8 cellular contexts compared by ENCODE assay signal in genomic region chr7:139777304-139777890, GRCh38. TPM values are rescaled to one million over a fixed set of nuclear protein-coding genes. Genes with fewer than 3 reads are reported as not detected.
DNase-seq lines count a peak whose midpoint lies in the region; ATAC-seq and TF ChIP-seq lines count a peak whose summit lies in the region.

No MANE protein-coding gene starts in this region.

- ATAC-seq in GM19463 (IDR thresholded peaks at IDR 0.05; ENCODE audit: unreplicated experiment) = peak; percentile 8
- ATAC-seq in HG03439 (IDR thresholded peaks at IDR 0.05; ENCODE audit: unreplicated experiment) = no peak

- peak overlapping the region; percentile 95 for H3K4me3 Mint-ChIP-seq in activated T-cell treated with anti-CD3 and anti-CD28 coated beads, Interleukin-2, amount 50 U/mL, for 24 hours
- H3K4me3 Mint-ChIP-seq in neural crest cell = peak overlapping the region; percentile 95

- peaks cover 55% of the 10 kb centered on the region for H3K4me1 Mint-ChIP-seq in activated T-cell treated with anti-CD3 and anti-CD28 coated beads, Interleukin-2, amount 50 U/mL, for 24 hours (ENCODE audit: low read depth)
- H3K4me1 Mint-ChIP-seq in neural crest cell = peaks cover 42% of the 10 kb centered on the region

- H3K27me3 Mint-ChIP-seq in activated T-cell treated with anti-CD3 and anti-CD28 coated beads, Interleukin-2, amount 50 U/mL, for 24 hours = no peaks in the 10 kb centered on the region
- peaks cover 6% of the 10 kb centered on the region for H3K27me3 Mint-ChIP-seq in neural crest cell (ENCODE audit: low read depth)

- peaks cover 46% of the 10 kb centered on the region for H3K79me2 ChIP-seq in Loucy (ENCODE audit: insufficient read depth, low read length)
- peaks cover 42% of the 10 kb centered on the region for H3K79me2 ChIP-seq in fibroblast of lung (ENCODE audit: control insufficient read depth, insufficient read depth, low read length)

- H3K27ac Mint-ChIP-seq in activated T-cell treated with anti-CD3 and anti-CD28 coated beads, Interleukin-2, amount 50 U/mL, for 24 hours = peak overlapping the region; percentile 92
- no peak overlapping the region for H3K27ac Mint-ChIP-seq in neural crest cell (ENCODE audit: unreplicated experiment)

- TF ChIP-seq CTCF in Loucy (conservative IDR thresholded peaks at IDR 0.05; ENCODE audit: low read length) (no peak), fibroblast of lung (conservative IDR thresholded peaks at IDR 0.05 in 1 of 2, IDR thresholded peaks at IDR 0.05 in 1 of 2; ENCODE audit: low read depth in 1 of 2, low read length in 2 of 2) (no peak), neural crest cell (conservative IDR thresholded peaks at IDR 0.05) (no peak)

- H3K27ac ChIP-seq in BLaER1 treated with 17β-estradiol and CSF1 and Interleukin-3, amounts not matched to agents 10 nM and 100 nM = peak overlapping the region; percentile 85 to 95 (median 89)
- peak overlapping the region; percentile 85 for H3K27ac ChIP-seq in fibroblast of lung (ENCODE audit: insufficient read depth, low read length)

- H3K4me3 ChIP-seq in BLaER1 treated with 17β-estradiol and CSF1 and Interleukin-3, amounts not matched to agents 10 nM and 100 nM = peak overlapping the region; percentile 67 to 94 (median 88)
- peak overlapping the region; percentile 85 for H3K4me3 ChIP-seq in Loucy (ENCODE audit: low read length, poor library complexity, severe bottlenecking)
- peak overlapping the region; percentile 73 to 100 (median 88) for H3K4me3 ChIP-seq in fibroblast of lung (replicated peaks in 1 of 4; ENCODE audit: control extremely low read depth in 1 of 4, insufficient read depth in 1 of 4, low read depth in 3 of 4, low read length in 4 of 4)

- H3F3A ChIP-seq in Loucy (ENCODE audit: low read depth) = no peaks in the 10 kb centered on the region

- peak overlapping the region; percentile 86 to 98 (median 92) for H3K9ac ChIP-seq in BLaER1 treated with 17β-estradiol and CSF1 and Interleukin-3, amounts not matched to agents 10 nM and 100 nM
- H3K9ac ChIP-seq in Loucy (ENCODE audit: low read depth, low read length, poor library complexity, severe bottlenecking) = peak overlapping the region; percentile 75
- peak overlapping the region; percentile 64 for H3K9ac ChIP-seq in fibroblast of lung (ENCODE audit: insufficient read depth, low read length)

- peaks cover 30% of the 10 kb centered on the region for H3K36me3 Mint-ChIP-seq in activated T-cell treated with anti-CD3 and anti-CD28 coated beads, Interleukin-2, amount 50 U/mL, for 24 hours (ENCODE audit: low read depth)
- H3K36me3 Mint-ChIP-seq in neural crest cell (ENCODE audit: low read depth) = no peaks in the 10 kb centered on the region

- no peaks in the 10 kb centered on the region for H3K9me3 Mint-ChIP-seq in activated T-cell treated with anti-CD3 and anti-CD28 coated beads, Interleukin-2, amount 50 U/mL, for 24 hours
- no peaks in the 10 kb centered on the region for H3K9me3 Mint-ChIP-seq in neural crest cell

- H3K4me1 ChIP-seq in BLaER1 treated with 17β-estradiol and CSF1 and Interleukin-3, amounts not matched to agents 10 nM and 100 nM = peaks cover 33 to 48% (median 46%) of the 10 kb centered on the region in 10 experiments
- H3K4me1 ChIP-seq in Loucy (ENCODE audit: insufficient read depth, low read length, poor library complexity, severe bottlenecking) (peaks cover 39% of the 10 kb centered on the region), fibroblast of lung (ENCODE audit: control insufficient read depth, extremely low read depth, insufficient read depth, low read length) (peaks cover 16% of the 10 kb centered on the region)

- peaks cover 0 to 31% (median 21%) of the 10 kb centered on the region in 11 experiments; a peak in 13 of 22 replicates for H3K36me3 ChIP-seq in BLaER1 treated with 17β-estradiol and CSF1 and Interleukin-3, amounts not matched to agents 10 nM and 100 nM
- no peaks in the 10 kb centered on the region for H3K36me3 ChIP-seq in Loucy (ENCODE audit: insufficient read depth, low read length)
- no peaks in the 10 kb centered on the region for H3K36me3 ChIP-seq in fibroblast of lung (ENCODE audit: control insufficient read depth, insufficient read depth, low read length)

- peak overlapping the region in 8 of 11 experiments; percentile 82 to 98 (median 89); a peak in 11 of 22 replicates for H3K4me2 ChIP-seq in BLaER1 treated with 17β-estradiol and CSF1 and Interleukin-3, amounts not matched to agents 10 nM and 100 nM
- H3K4me2 ChIP-seq in Loucy (ENCODE audit: low read depth, low read length, poor library complexity, severe bottlenecking) (peak overlapping the region; percentile 83), fibroblast of lung (ENCODE audit: extremely low read depth, insufficient read depth, low read length) (peak overlapping the region; percentile 83)

- H4K20me1 ChIP-seq in BLaER1 treated with 17β-estradiol and CSF1 and Interleukin-3, amounts not matched to agents 10 nM and 100 nM = peaks cover 9 to 34% (median 32%) of the 10 kb centered on the region in 11 experiments; a peak in 20 of 22 replicates
- H4K20me1 ChIP-seq in Loucy (ENCODE audit: insufficient read depth, low read length, poor library complexity, severe bottlenecking) (peaks cover 9% of the 10 kb centered on the region), fibroblast of lung (ENCODE audit: control insufficient read depth, extremely low read depth, insufficient read depth, low read length) (no peaks in the 10 kb centered on the region)

- H2AFZ ChIP-seq in Loucy (ENCODE audit: low read length) (peak overlapping the region; percentile 47; the same call in 1 of the 2 replicates), fibroblast of lung (ENCODE audit: low read length) (no peak overlapping the region)

- DNase-seq in activated T-cell treated with anti-CD3 and anti-CD28 coated beads, Interleukin-2, amount 50 U/mL, for 24 hours = peak; percentile 62
- DNase-seq in fibroblast of lung (ENCODE audit: low read depth in 2 of 2) (no peak), neural crest cell (ENCODE audit: low read depth, low spot score) (peak; percentile 18), MV-4-11 (lab: John Stamatoyannopoulos, UW) (no peak)

- no peaks in the 10 kb centered on the region for H3K27me3 ChIP-seq in BLaER1 treated with 17β-estradiol and CSF1 and Interleukin-3, amounts not matched to agents 10 nM and 100 nM
- H3K27me3 ChIP-seq in Loucy (ENCODE audit: insufficient read depth, low read length, poor library complexity, severe bottlenecking) = no peaks in the 10 kb centered on the region
- no peaks in the 10 kb centered on the region for H3K27me3 ChIP-seq in fibroblast of lung (ENCODE audit: control insufficient read depth, insufficient read depth, low read length)

- H3K9me3 ChIP-seq in BLaER1 treated with 17β-estradiol and CSF1 and Interleukin-3, amounts not matched to agents 10 nM and 100 nM (replicated peaks in 1 of 11) = no peaks in the 10 kb centered on the region
- H3K9me3 ChIP-seq in Loucy (ENCODE audit: insufficient read depth, low read depth, low read length) = no peaks in the 10 kb centered on the region
- no peaks in the 10 kb centered on the region for H3K9me3 ChIP-seq in fibroblast of lung (ENCODE audit: control insufficient read depth, insufficient read depth, low read depth, low read length)

- H3K9me2 ChIP-seq in Loucy (replicated peaks; ENCODE audit: low read depth, low read length) = no peaks in the 10 kb centered on the region

RNA-seq across cellular contexts. Expression of gene HIPK2, which starts 0.4 kb away (rescaled TPM):
- 9.2 and 11.1 TPM in 2 replicates for total RNA-seq in fibroblast of lung
- 10.1 and 19.8 TPM in 2 replicates for polyA plus RNA-seq in fibroblast of lung
- 10.1 and 11.3 TPM in 2 replicates for polyA plus RNA-seq in fibroblast of lung (2012)
- polyA minus RNA-seq in fibroblast of lung (ENCODE audit: low replicate concordance) = 54.5 and 86.5 TPM in 2 replicates
- 61.5 and 67.3 TPM in 2 replicates for total RNA-seq in neural crest cell

RNA-seq across cellular contexts. Expression of gene TBXAS1, which starts 51.7 kb away (rescaled TPM):
- total RNA-seq in fibroblast of lung = 1.3 and 2.1 TPM in 2 replicates
- polyA plus RNA-seq in fibroblast of lung = 1.5 and 3.3 TPM in 2 replicates
- polyA plus RNA-seq in fibroblast of lung (2012) = 1.3 and 3.3 TPM in 2 replicates
- 6.6 TPM in 1 of 2 replicates, not detected in the other for polyA minus RNA-seq in fibroblast of lung (ENCODE audit: low replicate concordance)
- 4.1 and 5.7 TPM in 2 replicates for total RNA-seq in neural crest cell

Comparison
In these comparisons a context has a peak if more than half of its experiments do, and no peak if none do; other contexts are left out.
1. DNase-seq: peak in activated T-cell treated with anti-CD3 and anti-CD28 coated beads, Interleukin-2, amount 50 U/mL, for 24 hours (single experiment) and neural crest cell (single experiment); none in fibroblast of lung (0 of 2) and MV-4-11 (single experiment).
2. Peak in every context shown above with its lines, with median percentiles within 50 percentile points of each other: H3K4me2 ChIP-seq, H3K4me3 ChIP-seq and H3K9ac ChIP-seq.